Comparison of ENCODE assay signal across 12 cellular contexts in genomic region chr18:23883277-23883790, GRCh38.
DNase-seq lines count a peak whose midpoint lies in the region; ATAC-seq and TF ChIP-seq lines count a peak whose summit lies in the region.
"Had no signal": no experiment of that assay in that cellular context is flagged by ENCODE, and none has a peak within 500 bp of the region (broad histone marks: within the 10 kb centered on the region; RNA-seq: fewer than 3 reads in every experiment).

No MANE protein-coding gene starts in this region.

- H3K27ac ChIP-seq in RWPE2 (ENCODE audit: poor library complexity, severe bottlenecking) (peak overlapping the region; percentile 96), tibial artery (peak overlapping the region; percentile 81 to 84)

- ATAC-seq in RWPE2 (ENCODE audit: low read depth) (peak; percentile 50), left ventricle myocardium superior (peak; percentile 59), GM21717 (IDR thresholded peaks at IDR 0.05; ENCODE audit: unreplicated experiment) (no peak), HG02852 (IDR thresholded peaks at IDR 0.05; ENCODE audit: unreplicated experiment) (no peak)

- DNase-seq in NCI-H2171 treated with DMSO at 0.1 percent for 48 hours (lab: John Stamatoyannopoulos, UW) (peak; percentile 58), NCI-H2171 (lab: John Stamatoyannopoulos, UW) (no peak), RWPE2 (ENCODE audit: low spot score) (no peak), left ventricle myocardium superior (no peak), tibial artery (peak; percentile 77 to 81)
- no peak for DNase-seq in activated CD4-positive, alpha-beta T cell treated with anti-CD3 and anti-CD28 coated beads for 48 hours
- DNase-seq: activated T-cell treated with anti-CD3 and anti-CD28 coated beads for 4 hours, dermis blood vessel endothelial cell, NCI-H1048, pancreas had no signal

- H3K27me3 ChIP-seq in RWPE2 (ENCODE audit: insufficient read depth, poor library complexity, severe bottlenecking), result no peaks in the 10 kb centered on the region
- H3K27me3 ChIP-seq in tibial artery, result no peaks in the 10 kb centered on the region
- H3K27me3 ChIP-seq: pancreas had no signal

- TF ChIP-seq CTCF in RWPE2 (IDR thresholded peaks at IDR 0.05; ENCODE audit: poor library complexity, severe bottlenecking), result no peak
- TF ChIP-seq CTCF in tibial artery (IDR thresholded peaks at IDR 0.05), result no peak

- intact Hi-C loops in left ventricle myocardium superior (cut with micrococcal nuclease), result no loop called here
- intact Hi-C loops in tibial artery (cut with DNase I; ENCODE audit: low total_unique reads), result no loop called here

- H3K36me3 ChIP-seq in RWPE2 (ENCODE audit: low read depth) (peaks cover 97% of the 10 kb centered on the region), tibial artery (no peaks in the 10 kb centered on the region)
- H3K36me3 ChIP-seq: pancreas had no signal

- H3K9me3 ChIP-seq in RWPE2 (ENCODE audit: severe bottlenecking), result no peaks in the 10 kb centered on the region
- no peaks in the 10 kb centered on the region for H3K9me3 ChIP-seq in tibial artery
- H3K9me3 ChIP-seq: pancreas had no signal

- H3K4me3 ChIP-seq in RWPE2 (ENCODE audit: severe bottlenecking) (no peak overlapping the region), tibial artery (no peak overlapping the region)
- H3K4me3 ChIP-seq: pancreas had no signal

- H3K4me1 ChIP-seq in RWPE2 (ENCODE audit: insufficient read depth, poor library complexity, severe bottlenecking) (peaks cover 53% of the 10 kb centered on the region), tibial artery (peaks cover 0 to 34% (median 14%) of the 10 kb centered on the region in 4 donors)

Comparison
In these comparisons a context has a peak if more than half of its experiments do, and no peak if none do; other contexts are left out.
1. DNase-seq: peak in NCI-H2171 treated with DMSO at 0.1 percent for 48 hours (single experiment) and tibial artery (2 of 2); none in NCI-H2171 (single experiment), RWPE2 (single experiment), left ventricle myocardium superior (single experiment) and activated CD4-positive, alpha-beta T cell treated with anti-CD3 and anti-CD28 coated beads for 48 hours (single experiment).
2. ATAC-seq: peak in RWPE2 (single experiment) and left ventricle myocardium superior (single experiment); none in GM21717 (single experiment) and HG02852 (single experiment).